In the genomic region with DNA sequence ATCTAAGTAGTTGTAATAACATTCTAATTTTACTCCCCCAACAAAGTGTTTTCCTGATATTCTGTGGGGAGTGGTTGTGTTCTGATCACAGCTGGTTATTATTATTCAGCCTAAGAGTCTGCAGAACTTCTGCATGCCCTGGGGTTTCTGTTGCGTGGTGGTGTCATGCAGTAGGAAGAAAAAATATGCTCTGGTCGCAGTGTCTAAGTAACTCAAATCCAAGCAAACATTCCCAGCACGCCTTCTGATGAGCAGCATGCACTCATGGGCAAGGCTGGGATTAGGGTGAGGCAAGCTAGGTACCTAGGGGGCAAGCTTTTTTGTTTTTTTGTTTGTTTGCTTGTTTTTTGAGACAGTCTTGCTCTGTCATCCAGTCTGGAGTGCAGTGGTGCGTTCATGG, we compare ENCODE assay signal across 1 cellular context.
TF ChIP-seq lines count a peak whose summit lies in the region.

No MANE protein-coding gene starts in this region.

TF ChIP-seq in HepG2, 621 proteins besides CTCF, POLR2A, EP300 and RAD21:
- TF ChIP-seq ZFAT (CRISPR knock-in tag; conservative IDR thresholded peaks at IDR 0.05) (no peak), ZNF382 (CRISPR knock-in tag; IDR thresholded peaks at IDR 0.05; ENCODE audit: borderline replicate concordance) (no peak), PAWR (CRISPR knock-in tag; IDR thresholded peaks at IDR 0.05; ENCODE audit: borderline replicate concordance) (no peak), IRX3 (CRISPR knock-in tag; IDR thresholded peaks at IDR 0.05; ENCODE audit: borderline replicate concordance, low read depth) (no peak), RNF2 (conservative IDR thresholded peaks at IDR 0.05; ENCODE audit: low read depth) (no peak), ZMYM2 (CRISPR knock-in tag; IDR thresholded peaks at IDR 0.05) (no peak), NAIF1 (CRISPR knock-in tag; IDR thresholded peaks at IDR 0.05; ENCODE audit: borderline replicate concordance) (no peak)
